In genomic region chr7:131431756-131432155, GRCh38 we compare ENCODE assay signal across 19 cellular contexts.
DNase-seq lines count a peak whose midpoint lies in the region; ATAC-seq and TF ChIP-seq lines count a peak whose summit lies in the region.
"Had no signal": no experiment of that assay in that cellular context is flagged by ENCODE, and none has a peak within 500 bp of the region (broad histone marks: within the 10 kb centered on the region; RNA-seq: fewer than 3 reads in every experiment).

No MANE protein-coding gene starts in this region.

- no peak for ATAC-seq in GM18867 (IDR thresholded peaks at IDR 0.05; ENCODE audit: unreplicated experiment)
- ATAC-seq: CD8-positive, alpha-beta T cell; GM12878; Panc1 had no signal

- peak; percentile 3 for DNase-seq in NCI-H510A treated with DMSO at 0.1 percent for 48 hours (lab: John Stamatoyannopoulos, UW)
- no peak for DNase-seq in NCI-H510A (lab: John Stamatoyannopoulos, UW)
- DNase-seq in dorsolateral prefrontal cortex, result no peak
- DNase-seq in pons (ENCODE audit: low spot score), result peak; percentile 53
- no peak for DNase-seq in DMS53 (lab: John Stamatoyannopoulos, UW)
- no peak for DNase-seq in stimulated activated CD4-positive, alpha-beta T cell treated with anti-CD3 and anti-CD28 coated beads, Interleukin-12 subunit alpha, Interleukin-12 subunit beta, amount 100 ng/mL, for 4 hours
- DNase-seq: Caco-2; CD8-positive, alpha-beta T cell; EL; GDM1; KG1; NCI-H1048; NCI-H1694 had no signal

- TF ChIP-seq CTCF in dorsolateral prefrontal cortex (IDR thresholded peaks at IDR 0.05 in 54 of 56, conservative IDR thresholded peaks at IDR 0.05 in 2 of 56; ENCODE audit: low read depth in 1 of 56, partially characterized antibody in 56 of 56), result peak in 1 of 56 donors; percentile 5

- intact Hi-C loops in dorsolateral prefrontal cortex (cut with DNase I), result no loop called here

- no peaks in the 10 kb centered on the region for H3K27me3 ChIP-seq in dorsolateral prefrontal cortex

- H3K27ac ChIP-seq in dorsolateral prefrontal cortex (peak overlapping the region; percentile 2 to 95 (median 89)), temporal lobe (ENCODE audit: low read depth, low read length) (peak overlapping the region; percentile 93)
- H3K27ac ChIP-seq: 22Rv1, C4-2B had no signal

- peak overlapping the region in 6 of 59 donors; percentile 1 to 42 (median 14) for H3K4me3 ChIP-seq in dorsolateral prefrontal cortex
- H3K4me3 ChIP-seq: GM12878 had no signal

Comparison
In these comparisons a context has a peak if more than half of its experiments do, and no peak if none do; other contexts are left out.
1. DNase-seq: peak in NCI-H510A treated with DMSO at 0.1 percent for 48 hours (single experiment) and pons (single experiment); none in NCI-H510A (single experiment), dorsolateral prefrontal cortex (0 of 10), DMS53 (single experiment) and stimulated activated CD4-positive, alpha-beta T cell treated with anti-CD3 and anti-CD28 coated beads, Interleukin-12 subunit alpha, Interleukin-12 subunit beta, amount 100 ng/mL, for 4 hours (single experiment).